9 cellular contexts compared by ENCODE assay signal in the genomic region with DNA sequence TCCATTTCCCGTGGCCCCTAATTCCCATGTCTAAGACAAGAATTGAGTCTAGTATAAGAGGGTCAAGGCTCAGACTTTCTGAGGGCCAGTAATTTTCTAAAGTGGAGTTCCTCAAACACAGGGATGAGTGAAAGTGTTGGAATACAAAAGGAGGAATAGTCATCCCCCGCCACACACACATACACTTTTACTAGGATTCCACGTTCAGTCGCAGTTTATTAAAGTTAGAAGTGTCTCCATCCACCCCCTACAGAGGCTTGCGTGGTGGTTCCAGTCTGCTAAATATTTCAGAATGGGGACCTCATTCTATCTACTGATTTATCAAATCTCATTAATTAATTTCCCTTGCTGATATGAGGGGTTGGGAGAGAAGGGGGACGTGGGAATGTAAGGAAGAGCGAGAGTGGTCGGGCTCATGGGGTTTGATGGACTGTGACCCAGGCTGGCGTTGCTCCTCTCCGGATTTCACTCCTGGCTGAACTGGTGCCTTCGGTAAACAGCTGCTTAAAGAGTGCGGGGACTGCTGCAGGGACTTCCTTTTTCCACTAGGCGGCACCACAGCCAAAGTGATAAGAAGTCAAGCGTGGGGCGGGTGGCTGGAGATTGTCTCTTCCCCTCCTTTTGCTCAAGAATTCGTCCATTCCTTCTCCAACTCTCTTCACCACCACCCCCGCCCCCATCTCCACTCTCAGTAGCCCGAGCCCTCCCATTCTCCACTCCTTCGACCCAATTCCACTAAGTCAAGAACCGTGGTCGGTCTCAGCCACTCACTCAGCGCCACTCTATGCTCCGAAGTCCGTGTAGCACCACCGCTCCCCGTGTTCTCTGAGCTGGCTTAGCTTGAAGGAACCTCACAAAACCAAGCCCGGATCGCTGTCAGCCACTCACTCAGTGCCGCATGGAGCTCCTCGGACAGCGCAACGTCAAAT. TPM values are rescaled to one million over a fixed set of nuclear protein-coding genes. Genes with fewer than 3 reads are reported as not detected.
DNase-seq lines count a peak whose midpoint lies in the region; ATAC-seq and TF ChIP-seq lines count a peak whose summit lies in the region.
"Had no signal": no experiment of that assay in that cellular context is flagged by ENCODE, and none has a peak within 500 bp of the region (broad histone marks: within the 10 kb centered on the region; RNA-seq: fewer than 3 reads in every experiment).

No MANE protein-coding gene starts in this region.

- H3K27me3 ChIP-seq in foreskin keratinocyte = no peaks in the 10 kb centered on the region
- peaks cover 100% of the 10 kb centered on the region for H3K27me3 ChIP-seq in neural progenitor cell

- H2AFZ ChIP-seq in neural progenitor cell (replicated peaks) = peak overlapping the region; percentile 77

- peak; percentile 67 for DNase-seq in CD14-positive monocyte (ENCODE audit: low spot score)
- DNase-seq in LNCaP clone FGC (ENCODE audit: low read depth) = peak; percentile 71
- peak; percentile 71 for DNase-seq in activated T-helper 9 cell treated with anti-CD3 and anti-CD28 coated beads, Interleukin-2, amount 50 U/mL, for 16 hours (ENCODE audit: low read depth)
- DNase-seq in foreskin keratinocyte = peak; percentile 45 to 76
- peak; percentile 93 for DNase-seq in neural progenitor cell (ENCODE audit: low spot score)

- H3K9me3 ChIP-seq in neural progenitor cell (ENCODE audit: low read depth) = no peaks in the 10 kb centered on the region

- H3K4me3 Mint-ChIP-seq in CD14-positive monocyte (peak overlapping the region; percentile 81 to 97), neural progenitor cell (peak overlapping the region; percentile 86)
- H3K4me3 Mint-ChIP-seq in stimulated activated naive CD8-positive, alpha-beta T cell treated with anti-CD3 and anti-CD28 coated beads, Interleukin-15, Interleukin-2, amounts not matched to agents 100 ng/mL and 50 ng/mL, for 24 hours = peak overlapping the region; percentile 80

- peak; percentile 57 for ATAC-seq in GM21423 (IDR thresholded peaks at IDR 0.05; ENCODE audit: unreplicated experiment)
- ATAC-seq in foreskin keratinocyte = peak; percentile 56

- H3K4me2 ChIP-seq in neural progenitor cell = peak overlapping the region; percentile 83

- intact Hi-C loops in CD14-positive monocyte (cut with micrococcal nuclease) = loop anchor here (2.0 to 5.0 kb wide), 4 partner anchors 26 to 294 kb away; partner anchors contain the start of gene PPP1R11 (in 1 of the 2)

- H3K36me3 ChIP-seq in neural progenitor cell = no peaks in the 10 kb centered on the region

- peak; percentile 86 for TF ChIP-seq CTCF in CD14-positive monocyte (IDR thresholded peaks at IDR 0.05)
- peak; percentile 85 for TF ChIP-seq CTCF in LNCaP clone FGC (IDR thresholded peaks at IDR 0.05; ENCODE audit: control insufficient read depth, extremely low read depth, insufficient read depth)
- TF ChIP-seq CTCF in foreskin keratinocyte (conservative IDR thresholded peaks at IDR 0.05) = peak; percentile 95
- TF ChIP-seq CTCF in neural progenitor cell (IDR thresholded peaks at IDR 0.05) = peak; percentile 87

- H3K9me3 Mint-ChIP-seq in CD14-positive monocyte = peaks cover 0 to 28% (median 12%) of the 10 kb centered on the region in 7 donors
- peaks cover 2% of the 10 kb centered on the region for H3K9me3 Mint-ChIP-seq in neural progenitor cell
- no peaks in the 10 kb centered on the region for H3K9me3 Mint-ChIP-seq in stimulated activated naive CD8-positive, alpha-beta T cell treated with anti-CD3 and anti-CD28 coated beads, Interleukin-15, Interleukin-2, amounts not matched to agents 100 ng/mL and 50 ng/mL, for 24 hours

- H3K36me3 Mint-ChIP-seq in CD14-positive monocyte (peaks cover 12 to 14% of the 10 kb centered on the region in 2 donors), neural progenitor cell (no peaks in the 10 kb centered on the region)
- H3K36me3 Mint-ChIP-seq in stimulated activated naive CD8-positive, alpha-beta T cell treated with anti-CD3 and anti-CD28 coated beads, Interleukin-15, Interleukin-2, amounts not matched to agents 100 ng/mL and 50 ng/mL, for 24 hours (ENCODE audit: low read depth) = no peaks in the 10 kb centered on the region

- TF ChIP-seq POLR2A in Raji (IDR thresholded peaks at IDR 0.05; ENCODE audit: insufficient read depth, low read depth, low read length) = 0 out of 2 replicates have a peak, but pooled peaks have one; percentile 28

- no peaks in the 10 kb centered on the region for H3K79me2 ChIP-seq in neural progenitor cell (ENCODE audit: low read depth)

- H3K27ac ChIP-seq in foreskin keratinocyte (no peak overlapping the region), neural progenitor cell (no peak overlapping the region)

- H3K4me1 Mint-ChIP-seq in CD14-positive monocyte = peaks cover 42% of the 10 kb centered on the region
- peaks cover 28% of the 10 kb centered on the region for H3K4me1 Mint-ChIP-seq in neural progenitor cell
- H3K4me1 Mint-ChIP-seq in stimulated activated naive CD8-positive, alpha-beta T cell treated with anti-CD3 and anti-CD28 coated beads, Interleukin-15, Interleukin-2, amounts not matched to agents 100 ng/mL and 50 ng/mL, for 24 hours (ENCODE audit: low read depth) = peaks cover 50% of the 10 kb centered on the region

- peak overlapping the region; percentile 38 for H3K4me3 ChIP-seq in LNCaP clone FGC (ENCODE audit: low read depth, low read length)
- peak overlapping the region; percentile 47 for H3K4me3 ChIP-seq in neural progenitor cell

- peak overlapping the region in 6 of 7 donors; percentile 43 to 78 (median 59) for H3K27ac Mint-ChIP-seq in CD14-positive monocyte
- H3K27ac Mint-ChIP-seq in neural progenitor cell = no peak overlapping the region
- peak overlapping the region; percentile 61 for H3K27ac Mint-ChIP-seq in stimulated activated naive CD8-positive, alpha-beta T cell treated with anti-CD3 and anti-CD28 coated beads, Interleukin-15, Interleukin-2, amounts not matched to agents 100 ng/mL and 50 ng/mL, for 24 hours

- H3F3A ChIP-seq in neural progenitor cell (ENCODE audit: low read depth) = peaks cover 22% of the 10 kb centered on the region

- H3K4me1 ChIP-seq in foreskin keratinocyte = peaks cover 9% of the 10 kb centered on the region
- peaks cover 14% of the 10 kb centered on the region for H3K4me1 ChIP-seq in neural progenitor cell

- peaks cover 28% of the 10 kb centered on the region for H4K20me1 ChIP-seq in neural progenitor cell (ENCODE audit: low read depth)

- no peak overlapping the region for H3K9ac ChIP-seq in neural progenitor cell

- H3K27me3 Mint-ChIP-seq in CD14-positive monocyte (ENCODE audit: low read depth in 3 of 3) (peaks cover 60 to 77% (median 63%) of the 10 kb centered on the region in 3 donors), neural progenitor cell (ENCODE audit: insufficient read depth, low read depth) (peaks cover 57% of the 10 kb centered on the region)
- H3K27me3 Mint-ChIP-seq in stimulated activated naive CD8-positive, alpha-beta T cell treated with anti-CD3 and anti-CD28 coated beads, Interleukin-15, Interleukin-2, amounts not matched to agents 100 ng/mL and 50 ng/mL, for 24 hours = peaks cover 58% of the 10 kb centered on the region

RNA-seq across cellular contexts. Expression of gene TRIM31, which starts 9.9 kb away (rescaled TPM):
- polyA plus RNA-seq in CD14-positive monocyte (not detected), foreskin keratinocyte (0.12 TPM in 2 replicates)
- total RNA-seq in foreskin keratinocyte (0.04 TPM in 1 of 2 replicates, not detected in the other), neural progenitor cell (ENCODE audit: low replicate concordance) (not detected in 2 replicates)
- total RNA-seq: T-helper 2 cell treated with Interferon-gamma antibody and Interleukin-4, amounts not matched to agents 100 ng/mL and 5 ng/mL, for 36 hours had no signal

RNA-seq across cellular contexts. Expression of gene RNF39, which starts 27.4 kb away (rescaled TPM):
- polyA plus RNA-seq in CD14-positive monocyte (not detected), foreskin keratinocyte (4.6 and 5.3 TPM in 2 replicates)
- total RNA-seq in foreskin keratinocyte (3.2 and 3.6 TPM in 2 replicates), neural progenitor cell (ENCODE audit: low replicate concordance) (not detected in 2 replicates)
- total RNA-seq: T-helper 2 cell treated with Interferon-gamma antibody and Interleukin-4, amounts not matched to agents 100 ng/mL and 5 ng/mL, for 36 hours had no signal

RNA-seq across cellular contexts. Expression of gene TRIM40, which starts 33.0 kb away (rescaled TPM):
- polyA plus RNA-seq in CD14-positive monocyte (not detected), foreskin keratinocyte (not detected in 2 replicates)
- total RNA-seq in foreskin keratinocyte (not detected in 2 replicates), neural progenitor cell (ENCODE audit: low replicate concordance) (not detected in 2 replicates)
- total RNA-seq: T-helper 2 cell treated with Interferon-gamma antibody and Interleukin-4, amounts not matched to agents 100 ng/mL and 5 ng/mL, for 36 hours had no signal

RNA-seq across cellular contexts. Expression of gene PPP1R11, which starts 36.0 kb away (rescaled TPM):
- polyA plus RNA-seq in CD14-positive monocyte = 100 to 1,000 TPM in 1 of 2 donors, 10 to 100 TPM in 1; 67.7 to 107 TPM
- total RNA-seq in foreskin keratinocyte = 48.0 and 54.8 TPM in 2 replicates
- 63.6 and 64.1 TPM in 2 replicates for polyA plus RNA-seq in foreskin keratinocyte
- total RNA-seq in neural progenitor cell (ENCODE audit: low replicate concordance) = 22.7 and 28.4 TPM in 2 replicates

RNA-seq across cellular contexts. Expression of gene POLR1H, which starts 41.9 kb away (rescaled TPM):
- polyA plus RNA-seq in CD14-positive monocyte (10 to 100 TPM; 45.0 to 62.4 TPM), foreskin keratinocyte (57.0 and 59.1 TPM in 2 replicates)
- total RNA-seq in foreskin keratinocyte (46.7 and 48.0 TPM in 2 replicates), neural progenitor cell (ENCODE audit: low replicate concordance) (25.0 and 34.8 TPM in 2 replicates)
